In the genomic region with DNA sequence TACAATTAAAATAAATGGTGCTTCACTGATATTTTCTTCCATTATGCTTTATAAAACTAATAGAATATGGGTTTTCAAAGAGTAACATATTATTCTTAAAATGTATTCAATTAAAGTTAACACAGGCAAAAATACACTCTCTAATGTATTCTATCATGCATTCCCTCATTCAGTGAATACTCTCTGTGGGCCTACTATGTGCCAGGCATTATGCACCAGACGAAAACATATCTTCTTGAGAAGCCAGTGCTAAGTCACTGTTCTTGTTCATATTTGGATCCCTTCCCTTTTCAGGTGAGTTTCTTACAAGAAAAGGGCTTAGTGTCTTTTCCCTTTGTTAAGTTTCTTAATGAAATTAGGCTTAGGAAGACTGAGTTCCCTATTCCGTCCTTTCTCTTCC, we compare ENCODE assay signal across 9 cellular contexts.
"Had no signal": no experiment of that assay in that cellular context is flagged by ENCODE, and none has a peak within 500 bp of the region (broad histone marks: within the 10 kb centered on the region; RNA-seq: fewer than 3 reads in every experiment).

No MANE protein-coding gene starts in this region.

- H3K27ac ChIP-seq: GM23248, HL-60 had no signal

- H3K9me3 ChIP-seq: HAP-1 had no signal

- H3K9ac ChIP-seq: GM23248 had no signal

- H2AFZ ChIP-seq: GM23248 had no signal

- DNase-seq: GM23248, GOT3, H7, HFFc6, IMR-90, KBM-7 had no signal

- H3K4me3 ChIP-seq: GM23248, HAP-1 had no signal

- H3K4me1 ChIP-seq: HAP-1 had no signal

- ATAC-seq: HCT116 had no signal

- H3K36me3 ChIP-seq: HAP-1 had no signal
